In the genomic region with DNA sequence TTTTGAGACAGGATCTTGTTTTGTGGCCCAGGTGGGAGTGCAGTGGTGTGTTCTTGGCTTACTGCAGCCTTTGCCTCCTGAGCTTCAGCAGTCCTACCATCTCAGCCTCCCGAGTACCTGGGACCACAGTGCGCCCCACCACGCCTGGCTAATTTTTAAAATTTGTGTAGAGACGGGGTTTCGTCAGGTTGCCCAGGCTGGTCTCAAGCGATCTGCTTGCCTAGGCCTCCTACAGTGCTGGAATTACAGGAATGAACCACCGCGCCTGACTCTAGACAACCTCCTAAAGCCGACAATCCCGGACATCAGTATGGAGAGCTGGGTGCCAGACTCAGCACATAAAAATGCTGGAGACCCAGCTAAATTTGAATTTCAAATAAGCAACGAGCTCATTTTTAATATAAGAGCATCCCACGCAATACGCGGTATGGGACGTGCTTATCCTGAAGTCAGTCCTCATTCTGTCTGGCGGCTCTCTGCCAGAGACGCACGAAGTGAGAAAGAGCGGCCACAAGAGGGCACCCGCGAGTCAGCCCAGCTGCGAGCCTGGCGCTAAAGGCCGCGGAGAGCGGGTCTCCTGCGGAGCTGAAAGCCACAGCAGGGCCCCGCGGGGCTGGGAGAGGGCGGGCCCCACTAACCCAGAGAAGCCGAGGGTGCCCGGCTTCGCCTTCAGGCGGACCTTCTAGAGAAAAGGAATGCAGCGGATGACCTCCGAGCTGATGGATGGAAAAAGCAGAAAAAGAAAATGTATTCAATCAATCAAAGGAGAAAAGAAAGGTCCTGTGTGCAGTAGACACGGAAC, we compare ENCODE assay signal across 8 cellular contexts. TPM values are rescaled to one million over a fixed set of nuclear protein-coding genes. Genes with fewer than 3 reads are reported as not detected.
DNase-seq lines count a peak whose midpoint lies in the region; ATAC-seq and TF ChIP-seq lines count a peak whose summit lies in the region.

No MANE protein-coding gene starts in this region.

- intact Hi-C loops in dorsolateral prefrontal cortex (cut with DNase I), result loop anchor here (2.0 to 5.0 kb wide), 3 partner anchors 43 to 65 kb away; a partner anchor contains a TSS

- H3K4me1 Mint-ChIP-seq in memory B cell, result peaks cover 12% of the 10 kb centered on the region

- peak overlapping the region in 7 of 11 experiments; percentile 0 to 50 (median 30); a peak in 7 of 22 replicates for H3K9ac ChIP-seq in BLaER1 treated with 17β-estradiol and CSF1 and Interleukin-3, amounts not matched to agents 10 nM and 100 nM

- no peak overlapping the region for H3K27ac Mint-ChIP-seq in memory B cell

- peak overlapping the region; percentile 46 to 82 (median 72) for H3K4me2 ChIP-seq in BLaER1 treated with 17β-estradiol and CSF1 and Interleukin-3, amounts not matched to agents 10 nM and 100 nM

- peaks cover 0 to 40% (median 10%) of the 10 kb centered on the region in 11 experiments; a peak in 11 of 22 replicates for H4K20me1 ChIP-seq in BLaER1 treated with 17β-estradiol and CSF1 and Interleukin-3, amounts not matched to agents 10 nM and 100 nM

- H3K27me3 ChIP-seq in BLaER1 treated with 17β-estradiol and CSF1 and Interleukin-3, amounts not matched to agents 10 nM and 100 nM, result peaks cover 60 to 93% (median 78%) of the 10 kb centered on the region in 11 experiments
- peaks cover 0 to 48% (median 22%) of the 10 kb centered on the region in 45 donors for H3K27me3 ChIP-seq in dorsolateral prefrontal cortex

- H3K27ac ChIP-seq in BLaER1 treated with 17β-estradiol and CSF1 and Interleukin-3, amounts not matched to agents 10 nM and 100 nM, result no peak overlapping the region
- H3K27ac ChIP-seq in dorsolateral prefrontal cortex, result peak overlapping the region in 9 of 59 donors; percentile 5 to 68 (median 27)

- H3K4me3 Mint-ChIP-seq in memory B cell, result peak overlapping the region; percentile 52

- H3K9me3 Mint-ChIP-seq in memory B cell, result peaks cover 3% of the 10 kb centered on the region

- H3K36me3 ChIP-seq in BLaER1 treated with 17β-estradiol and CSF1 and Interleukin-3, amounts not matched to agents 10 nM and 100 nM, result no peaks in the 10 kb centered on the region

- H3K9me3 ChIP-seq in BLaER1 treated with 17β-estradiol and CSF1 and Interleukin-3, amounts not matched to agents 10 nM and 100 nM (replicated peaks in 1 of 11), result peaks cover 2 to 4% (median 3%) of the 10 kb centered on the region in 11 experiments; a peak in 21 of 22 replicates

- peak; percentile 87 for ATAC-seq in GM19035 (IDR thresholded peaks at IDR 0.05; ENCODE audit: unreplicated experiment)
- peak; percentile 77 for ATAC-seq in HG03378 (IDR thresholded peaks at IDR 0.05; ENCODE audit: unreplicated experiment)
- ATAC-seq in memory B cell (ENCODE audit: low read depth), result peak; percentile 89

- DNase-seq in NCI-H69 (lab: John Stamatoyannopoulos, UW) (peak; percentile 83), dorsolateral prefrontal cortex (peak; percentile 82 to 92 (median 86)), memory B cell (ENCODE audit: low spot score in 2 of 2) (peak; percentile 88 to 94)
- peak; percentile 91 to 92 for DNase-seq in activated CD4-positive, alpha-beta T cell treated with anti-CD3 and anti-CD28 coated beads, Interleukin-2, amount 50 U/mL, for 48 hours
- peak; percentile 79 for DNase-seq in stimulated activated CD8-positive, alpha-beta memory T cell treated with anti-CD3 and anti-CD28 coated beads, Interleukin-15, amount 100 ng/mL, for 1 hour (ENCODE audit: low read depth)

- peak overlapping the region in 4 of 10 experiments; percentile 15 to 37 (median 30); a peak in 5 of 20 replicates for H3K4me3 ChIP-seq in BLaER1 treated with 17β-estradiol and CSF1 and Interleukin-3, amounts not matched to agents 10 nM and 100 nM
- H3K4me3 ChIP-seq in dorsolateral prefrontal cortex, result peak overlapping the region in 56 of 59 donors; percentile 17 to 64 (median 43)

- TF ChIP-seq CTCF in dorsolateral prefrontal cortex (IDR thresholded peaks at IDR 0.05 in 54 of 56, conservative IDR thresholded peaks at IDR 0.05 in 2 of 56; ENCODE audit: low read depth in 1 of 56, partially characterized antibody in 56 of 56), result peak; percentile 84 to 99 (median 96)

- H3K4me1 ChIP-seq in BLaER1 treated with 17β-estradiol and CSF1 and Interleukin-3, amounts not matched to agents 10 nM and 100 nM, result peaks cover 8 to 26% (median 23%) of the 10 kb centered on the region in 10 experiments; a peak in 15 of 20 replicates

- H3K27me3 Mint-ChIP-seq in memory B cell, result peaks cover 27% of the 10 kb centered on the region

- no peaks in the 10 kb centered on the region for H3K36me3 Mint-ChIP-seq in memory B cell

RNA-seq across cellular contexts. Expression of a gene that starts 7.1 kb away (rescaled TPM):
- 100 to 1,000 TPM in 119 of 120 experiments, 10 to 100 TPM in 1; 79.8 to 353 (median 247) TPM for total RNA-seq in dorsolateral prefrontal cortex

RNA-seq across cellular contexts. Expression of a gene that starts 17.6 kb away (rescaled TPM):
- 1 to 10 TPM in 3 of 120 experiments, under 1 TPM in 10, not detected in 107; 0.54 to 1.3 (median 0.75) TPM for total RNA-seq in dorsolateral prefrontal cortex

RNA-seq across cellular contexts. Expression of a gene that starts 20.9 kb away (rescaled TPM):
- 10 to 100 TPM; 15.3 to 36.6 (median 26.1) TPM for total RNA-seq in dorsolateral prefrontal cortex

RNA-seq across cellular contexts. Expression of a gene that starts 20.9 kb away (rescaled TPM):
- 10 to 100 TPM; 43.1 to 87.2 (median 61.0) TPM for total RNA-seq in dorsolateral prefrontal cortex

RNA-seq across cellular contexts. Expression of a gene that starts 28.2 kb away (rescaled TPM):
- total RNA-seq in dorsolateral prefrontal cortex, result 1 to 10 TPM in 119 of 120 experiments, under 1 TPM in 1; 0.85 to 9.8 (median 4.0) TPM
